ENCODE assay signal across 12 cellular contexts in the genomic region with DNA sequence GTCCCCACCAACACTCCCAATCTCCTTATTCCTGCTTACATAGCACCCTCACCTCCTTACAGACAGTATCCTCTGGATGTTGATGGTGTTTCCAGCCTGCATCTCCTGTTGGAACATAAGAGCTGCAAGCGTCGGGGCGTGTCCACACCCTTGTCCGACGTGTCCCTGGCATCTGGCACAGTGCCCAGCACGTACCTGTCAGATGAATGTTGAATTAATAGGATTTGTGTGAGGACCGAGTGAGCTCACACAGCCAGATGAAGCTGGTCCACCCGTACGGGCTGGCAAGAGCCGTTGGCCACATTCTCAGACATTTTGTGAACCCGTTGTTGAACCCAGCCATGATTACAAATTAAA. TPM values are rescaled to one million over a fixed set of nuclear protein-coding genes. Genes with fewer than 3 reads are reported as not detected.
A peak's percentile ranks its signal among the peaks of the same experiment; 100 is the strongest.
DNase-seq lines count a peak whose midpoint lies in the region; ATAC-seq, FAIRE-seq and TF ChIP-seq lines count a peak whose summit lies in the region.
"Had no signal": no experiment of that assay in that cellular context is flagged by ENCODE, and none has a peak within 500 bp of the region (broad histone marks: within the 10 kb centered on the region; RNA-seq: fewer than 3 reads in every experiment).

No MANE protein-coding gene starts in this region.

- TF ChIP-seq EP300 in K562 (IDR thresholded peaks at IDR 0.05; ENCODE audit: low read length): no peak

- FAIRE-seq in K562 (lab: Jason Lieb, UNC) (peak; percentile 35), pancreas (lab: Jason Lieb, UNC) (no peak)

- intact Hi-C loops in K562 (cut with micrococcal nuclease) (loop anchor here (10.0 kb wide), 1 partner anchor 123 kb away; no protein-coding TSS in a partner anchor), pancreas (cut with DNase I) (loop anchor here in 1 of 3 donors (10.0 kb wide), 1 partner anchor 63 kb away; no protein-coding TSS in a partner anchor)

- H4K20me1 ChIP-seq in K562 (replicated peaks; ENCODE audit: control insufficient read depth, insufficient read depth, low read length): no peaks in the 10 kb centered on the region

- peak overlapping the region; percentile 44; the same call in 1 of the 2 replicates for H2AFZ ChIP-seq in K562 (ENCODE audit: low read depth, low read length)

- no peak overlapping the region for H3K27ac ChIP-seq in K562 (ENCODE audit: extremely low read depth, low read depth, low read length)
- H3K27ac ChIP-seq in pancreas: peak overlapping the region in 2 of 4 donors; percentile 15 to 51

- no peaks in the 10 kb centered on the region for H3K79me2 ChIP-seq in K562 (ENCODE audit: control insufficient read depth, insufficient read depth, low read length)

- H3K4me2 ChIP-seq in K562 (ENCODE audit: insufficient read depth, low read length): no peak overlapping the region

- WGBS in K562 (ENCODE audit: insufficient coverage, low coverage, missing lambda C conversion rate): 55% methylated on average over 11 of the region's 11 CpGs
- 43% methylated on average over 11 of the region's 11 CpGs for WGBS in pancreas, 2 donors

- H3K4me1 ChIP-seq in K562 (replicated peaks in 1 of 2; ENCODE audit: control insufficient read depth in 2 of 2, insufficient read depth in 2 of 2, low read length in 2 of 2): peaks cover 9 to 17% of the 10 kb centered on the region in 2 experiments; a peak in 4 of 5 replicates
- no peaks in the 10 kb centered on the region for H3K4me1 ChIP-seq in pancreas

- peaks cover 1 to 23% of the 10 kb centered on the region in 2 experiments; a peak in 3 of 5 replicates for H3K27me3 ChIP-seq in K562 (ENCODE audit: control insufficient read depth in 2 of 2, insufficient read depth in 2 of 2, low read length in 2 of 2)
- H3K27me3 ChIP-seq in pancreas: no peaks in the 10 kb centered on the region

- POLR2A ChIA-PET in K562 (lab: Yijun Ruan, JAX): interaction anchor here (1.5 kb wide), 1 partner anchor 13 kb away, joined by 3 read pairs; no protein-coding TSS in a partner anchor

- BruUV-seq in K562 (replicated peaks; lab: Mats Ljungman, UMichigan): no TSS peak

- in situ Hi-C loops in K562 (cut with MboI): no loop called here

- DNase-seq in Daoy (ENCODE audit: low read depth): peak; percentile 37
- DNase-seq in NCI-H187 treated with DMSO at 0.1 percent for 48 hours (lab: John Stamatoyannopoulos, UW): peak; percentile 21
- no peak for DNase-seq in K562 (ENCODE audit: extremely low read depth in 1 of 4, low spot score in 3 of 4)
- DNase-seq in pancreas: peak; percentile 39 to 88 (median 73)
- DNase-seq in globus pallidus (ENCODE audit: low spot score): no peak
- DNase-seq in stimulated activated naive CD4-positive, alpha-beta T cell treated with Interleukin-2 at 50 U/mL for 16 hours (lab: John Stamatoyannopoulos, UW): no peak
- DNase-seq in AG08395 (ENCODE audit: low spot score): no peak
- DNase-seq: activated CD8-positive, alpha-beta T cell treated with anti-CD3 and anti-CD28 coated beads, Interleukin-2, amount 10 ng/mL, durations not matched to agents 7 days and 5 days; CD8-positive, alpha-beta T cell; retina; T1000 had no signal

- ATAC-seq in K562 (no peak), pancreas (peak; percentile 47 to 79 (median 62)), GM21360 (IDR thresholded peaks at IDR 0.05; ENCODE audit: unreplicated experiment) (no peak)
- ATAC-seq: activated CD8-positive, alpha-beta T cell treated with anti-CD3 and anti-CD28 coated beads, Interleukin-2, amount 10 ng/mL, durations not matched to agents 7 days and 5 days; CD8-positive, alpha-beta T cell had no signal

- H3K4me3 ChIP-seq in K562: no peak overlapping the region
- H3K4me3 ChIP-seq in pancreas: no peak overlapping the region

- TF ChIP-seq RAD21 in K562 (CRISPR knock-in tag; conservative IDR thresholded peaks at IDR 0.05 in 1 of 2, IDR thresholded peaks at IDR 0.05 in 1 of 2): no peak

- H3K9me1 ChIP-seq in K562 (ENCODE audit: control insufficient read depth, insufficient read depth, low read length): no peaks in the 10 kb centered on the region

- no peak for TF ChIP-seq POLR2A in K562 (conservative IDR thresholded peaks at IDR 0.05)

- TF ChIP-seq CTCF in K562 (IDR thresholded peaks at IDR 0.05 in 2 of 3, conservative IDR thresholded peaks at IDR 0.05 in 1 of 3; ENCODE audit: insufficient read depth in 2 of 3, low read depth in 1 of 3, low read length in 3 of 3) (no peak), pancreas (IDR thresholded peaks at IDR 0.05) (no peak)

- H3K36me3 ChIP-seq in K562 (ENCODE audit: control insufficient read depth, insufficient read depth, low read length) (no peaks in the 10 kb centered on the region), pancreas (no peaks in the 10 kb centered on the region)

- no peaks in the 10 kb centered on the region for H3K9me3 ChIP-seq in K562 (replicated peaks; ENCODE audit: control insufficient read depth, insufficient read depth, low read depth, low read length)
- H3K9me3 ChIP-seq in pancreas: no peaks in the 10 kb centered on the region

- CTCF ChIA-PET in K562 (lab: Yijun Ruan, JAX; ENCODE audit: low intra/inter-chr PET ratio): interaction anchor here (0.7 kb wide), 1 partner anchor 62 kb away, joined by 6 read pairs; no protein-coding TSS in a partner anchor

- no peak overlapping the region for H3K9ac ChIP-seq in K562 (ENCODE audit: insufficient read depth in 1 of 2, low read depth in 2 of 2, low read length in 2 of 2)

TF ChIP-seq in K562, 482 proteins besides CTCF, POLR2A, EP300 and RAD21:
- TF ChIP-seq NFIC (IDR thresholded peaks at IDR 0.05) (peak; percentile 76), TBP (optimal IDR thresholded peaks at IDR 0.05; ENCODE audit: low read depth, low read length) (no peak)

RNA-seq across cellular contexts. Expression of a gene that starts 12.2 kb away (rescaled TPM):
- 16.7 and 16.8 TPM in 2 replicates for total RNA-seq in Daoy (2014; rRNA removed; shearing (Covaris generic))
- total RNA-seq in K562 (2011; cell fraction: chromatin; rRNA removed; ENCODE audit: low replicate concordance): 13.6 and 28.0 TPM in 2 replicates
- 26.3 and 29.6 TPM in 2 replicates for total RNA-seq in K562 (2011; cell fraction: nucleolus; rRNA removed)
- 11.0 and 15.7 TPM in 2 replicates for total RNA-seq in K562 (2011; cell fraction: nucleoplasm; rRNA removed)
- total RNA-seq in K562 (2014; rRNA removed) (42.3 and 42.4 TPM in 2 replicates), K562 (2014; rRNA removed; fragmentation: Illumina TruSeq; extraction: Trizol) (4.4 and 4.7 TPM in 2 replicates), K562 (2015; rRNA removed; fragmentation: Illumina TruSeq; extraction: Trizol) (13.5 and 14.7 TPM in 2 replicates), K562 (2021) (48.5 and 50.5 TPM in 2 replicates), pancreas (10 to 100 TPM; 11.1 to 42.4 (median 18.0) TPM)
- polyA plus RNA-seq in K562 (2011; rRNA removed) (7.8 and 13.5 TPM in 2 replicates), K562 (2014; fragmentation: Illumina TruSeq; extraction: Trizol) (10.0 and 16.4 TPM in 2 replicates), K562 (2014; fragmentation: Nextera tagmentation; extraction: Ambion mirVana) (1 to 10 TPM in 1 of 2 experiments, under 1 TPM in 1; 0.98 to 1.1 TPM), K562 (2014; rRNA removed) (34.8 and 40.7 TPM in 2 replicates), pancreas (10 to 100 TPM; 15.0 to 18.5 TPM)
- polyA plus RNA-seq in K562 (2011; cell fraction: cytosol; rRNA removed): 12.6 and 29.1 TPM in 2 replicates
- 23.9 and 38.8 TPM in 2 replicates for polyA plus RNA-seq in K562 (2011; cell fraction: nucleus; rRNA removed)
- 22.9 and 60.2 TPM in 2 replicates for polyA plus RNA-seq in K562 (2012)
- polyA minus RNA-seq in K562 (2011; rRNA and poly(A)+ RNA removed): 7.2 and 7.6 TPM in 2 replicates
- 18.7 and 24.1 TPM in 2 replicates for polyA minus RNA-seq in K562 (2011; cell fraction: cytosol; rRNA and poly(A)+ RNA removed)
- 12.4 and 16.4 TPM in 2 replicates for polyA minus RNA-seq in K562 (2011; cell fraction: nucleus; rRNA and poly(A)+ RNA removed)

RNA-seq across cellular contexts. Expression of a gene that starts 54.6 kb away (rescaled TPM):
- total RNA-seq in Daoy (2014; rRNA removed; shearing (Covaris generic)): 4.5 and 4.9 TPM in 2 replicates
- total RNA-seq in K562 (2011; cell fraction: chromatin; rRNA removed; ENCODE audit: low replicate concordance): 2.1 and 2.7 TPM in 2 replicates
- total RNA-seq in K562 (2011; cell fraction: nucleolus; rRNA removed): 2.3 and 2.9 TPM in 2 replicates
- 2.0 and 2.7 TPM in 2 replicates for total RNA-seq in K562 (2011; cell fraction: nucleoplasm; rRNA removed)
- total RNA-seq in K562 (2014; rRNA removed) (4.9 and 7.1 TPM in 2 replicates), K562 (2014; rRNA removed; fragmentation: Illumina TruSeq; extraction: Trizol) (1.8 and 1.9 TPM in 2 replicates), K562 (2015; rRNA removed; fragmentation: Illumina TruSeq; extraction: Trizol) (6.6 and 6.7 TPM in 2 replicates), K562 (2021) (11.9 and 12.0 TPM in 2 replicates), pancreas (1 to 10 TPM; 1.6 to 5.7 (median 3.6) TPM)
- polyA plus RNA-seq in K562 (2011; rRNA removed) (0.52 and 0.72 TPM in 2 replicates), K562 (2014; fragmentation: Illumina TruSeq; extraction: Trizol) (2.6 and 3.4 TPM in 2 replicates), K562 (2014; fragmentation: Nextera tagmentation; extraction: Ambion mirVana) (under 1 TPM; 0.08 to 0.21 TPM), K562 (2014; rRNA removed) (4.7 and 6.7 TPM in 2 replicates), pancreas (1 to 10 TPM; 4.5 to 5.2 TPM)
- polyA plus RNA-seq in K562 (2011; cell fraction: cytosol; rRNA removed): 0.80 and 1.1 TPM in 2 replicates
- polyA plus RNA-seq in K562 (2011; cell fraction: nucleus; rRNA removed): 2.4 and 2.6 TPM in 2 replicates
- polyA plus RNA-seq in K562 (2012): 5.7 and 8.8 TPM in 2 replicates
- polyA minus RNA-seq in K562 (2011; rRNA and poly(A)+ RNA removed): 0.45 and 0.56 TPM in 2 replicates
- polyA minus RNA-seq in K562 (2011; cell fraction: cytosol; rRNA and poly(A)+ RNA removed): 0.86 and 2.7 TPM in 2 replicates
- 0.67 and 2.1 TPM in 2 replicates for polyA minus RNA-seq in K562 (2011; cell fraction: nucleus; rRNA and poly(A)+ RNA removed)

Comparison
In these comparisons a context has a peak if more than half of its experiments do, and no peak if none do; other contexts are left out.
1. DNase-seq: peak in Daoy (single experiment), NCI-H187 treated with DMSO at 0.1 percent for 48 hours (single experiment) and pancreas (6 of 6); none in K562 (0 of 4), globus pallidus (single experiment), stimulated activated naive CD4-positive, alpha-beta T cell treated with Interleukin-2 at 50 U/mL for 16 hours (single experiment) and AG08395 (single experiment).
2. ATAC-seq: peak in pancreas (4 of 4); none in K562 (single experiment) and GM21360 (single experiment).